13 cellular contexts compared by ENCODE assay signal in genomic region chr19:29969891-29970290, GRCh38. TPM values are rescaled to one million over a fixed set of nuclear protein-coding genes. Genes with fewer than 3 reads are reported as not detected.
A peak's percentile ranks its signal among the peaks of the same experiment; 100 is the strongest.
DNase-seq lines count a peak whose midpoint lies in the region; ATAC-seq lines count a peak whose summit lies in the region.
"Had no signal": no experiment of that assay in that cellular context is flagged by ENCODE, and none has a peak within 500 bp of the region (broad histone marks: within the 10 kb centered on the region; RNA-seq: fewer than 3 reads in every experiment).

No MANE protein-coding gene starts in this region.

- intact Hi-C loops in activated CD4-positive, alpha-beta T cell treated with anti-CD3 and anti-CD28 coated beads for 36 hours (cut with DNase I, micrococcal nuclease) = loop anchor here in 1 of 2 experiments (5.0 kb wide), 1 partner anchor 32 kb away; no protein-coding TSS in a partner anchor
- intact Hi-C loops in CD4-positive, alpha-beta memory T cell (cut with micrococcal nuclease) = no loop called here

- H3K27ac ChIP-seq in CD4-positive, alpha-beta memory T cell (ENCODE audit: low read depth, low read length) = no peak overlapping the region
- H3K27ac ChIP-seq: BLaER1 had no signal

- DNase-seq in activated CD4-positive, alpha-beta T cell treated with anti-CD3 and anti-CD28 coated beads for 36 hours = no peak
- DNase-seq in activated CD4-positive, alpha-beta T cell treated with anti-CD3 and anti-CD28 coated beads, Interleukin-2, amount 10 ng/mL, durations not matched to agents 7 days and 5 days = no peak
- no peak for DNase-seq in CD4-positive, alpha-beta memory T cell
- DNase-seq in T-cell = no peak
- DNase-seq in naive thymus-derived CD8-positive, alpha-beta T cell = no peak
- DNase-seq in stimulated activated CD8-positive, alpha-beta memory T cell treated with anti-CD3 and anti-CD28 coated beads, Interleukin-4, amount 100 ng/mL, for 48 hours = no peak
- no peak for DNase-seq in NCI-H345 (lab: John Stamatoyannopoulos, UW)
- DNase-seq: 8988T, AML-193, DMS79, HCEC 1CT had no signal

- no peaks in the 10 kb centered on the region for H3K36me3 ChIP-seq in CD4-positive, alpha-beta memory T cell (ENCODE audit: insufficient read depth, low read length)

- ATAC-seq in activated CD4-positive, alpha-beta T cell treated with anti-CD3 and anti-CD28 coated beads for 36 hours = no peak
- no peak for ATAC-seq in T-cell (replicated peaks in 1 of 4)
- ATAC-seq in naive thymus-derived CD8-positive, alpha-beta T cell = no peak
- ATAC-seq: GM12878 had no signal

- H3K27ac Mint-ChIP-seq in activated CD4-positive, alpha-beta T cell treated with anti-CD3 and anti-CD28 coated beads for 36 hours = peak overlapping the region; percentile 3
- H3K27ac Mint-ChIP-seq in activated CD4-positive, alpha-beta T cell treated with anti-CD3 and anti-CD28 coated beads, Interleukin-2, amount 10 ng/mL, durations not matched to agents 7 days and 5 days = no peak overlapping the region
- H3K27ac Mint-ChIP-seq in CD4-positive, alpha-beta memory T cell = peak overlapping the region in 1 of 7 donors; percentile 7
- H3K27ac Mint-ChIP-seq in T-cell = no peak overlapping the region
- peak overlapping the region in 2 of 10 donors; percentile 3 to 74 for H3K27ac Mint-ChIP-seq in naive thymus-derived CD8-positive, alpha-beta T cell

- H3K9me3 ChIP-seq in CD4-positive, alpha-beta memory T cell (ENCODE audit: control insufficient read depth in 1 of 2, low read length in 2 of 2) = no peaks in the 10 kb centered on the region

- no peaks in the 10 kb centered on the region for H3K27me3 Mint-ChIP-seq in activated CD4-positive, alpha-beta T cell treated with anti-CD3 and anti-CD28 coated beads for 36 hours
- H3K27me3 Mint-ChIP-seq in activated CD4-positive, alpha-beta T cell treated with anti-CD3 and anti-CD28 coated beads, Interleukin-2, amount 10 ng/mL, durations not matched to agents 7 days and 5 days = no peaks in the 10 kb centered on the region
- H3K27me3 Mint-ChIP-seq in CD4-positive, alpha-beta memory T cell = no peaks in the 10 kb centered on the region
- H3K27me3 Mint-ChIP-seq in T-cell = no peaks in the 10 kb centered on the region
- H3K27me3 Mint-ChIP-seq in naive thymus-derived CD8-positive, alpha-beta T cell = no peaks in the 10 kb centered on the region

- POLR2A ChIA-PET in activated CD4-positive, alpha-beta T cell treated with anti-CD3 and anti-CD28 coated beads for 36 hours (lab: Charles Lee) = no interaction called here
- POLR2A ChIA-PET in activated CD4-positive, alpha-beta T cell treated with anti-CD3 and anti-CD28 coated beads, Interleukin-2, amount 10 ng/mL, durations not matched to agents 7 days and 5 days (lab: Charles Lee) = no interaction called here
- POLR2A ChIA-PET in CD4-positive, alpha-beta memory T cell (lab: Charles Lee; ENCODE audit: partially characterized antibody) = no interaction called here
- POLR2A ChIA-PET in T-cell (lab: Charles Lee) = no interaction called here
- POLR2A ChIA-PET in naive thymus-derived CD8-positive, alpha-beta T cell (lab: Charles Lee) = no interaction called here

- H3K27me3 ChIP-seq in CD4-positive, alpha-beta memory T cell (ENCODE audit: insufficient read depth, low read length) = no peaks in the 10 kb centered on the region
- H3K27me3 ChIP-seq: BLaER1 had no signal

- peaks cover 3% of the 10 kb centered on the region for H3K36me3 Mint-ChIP-seq in activated CD4-positive, alpha-beta T cell treated with anti-CD3 and anti-CD28 coated beads for 36 hours (ENCODE audit: low read depth)
- peaks cover 3% of the 10 kb centered on the region for H3K36me3 Mint-ChIP-seq in activated CD4-positive, alpha-beta T cell treated with anti-CD3 and anti-CD28 coated beads, Interleukin-2, amount 10 ng/mL, durations not matched to agents 7 days and 5 days (ENCODE audit: low read depth)
- H3K36me3 Mint-ChIP-seq in CD4-positive, alpha-beta memory T cell = no peaks in the 10 kb centered on the region
- peaks cover 2% of the 10 kb centered on the region for H3K36me3 Mint-ChIP-seq in T-cell
- peaks cover 0 to 2% (median 0%) of the 10 kb centered on the region in 3 donors for H3K36me3 Mint-ChIP-seq in naive thymus-derived CD8-positive, alpha-beta T cell

- no peak overlapping the region for H3K4me3 ChIP-seq in CD4-positive, alpha-beta memory T cell (ENCODE audit: low read length in 2 of 2)
- H3K4me3 ChIP-seq: BLaER1, GM12878 had no signal

- H3K4me1 Mint-ChIP-seq in activated CD4-positive, alpha-beta T cell treated with anti-CD3 and anti-CD28 coated beads for 36 hours = peaks cover 69% of the 10 kb centered on the region
- H3K4me1 Mint-ChIP-seq in activated CD4-positive, alpha-beta T cell treated with anti-CD3 and anti-CD28 coated beads, Interleukin-2, amount 10 ng/mL, durations not matched to agents 7 days and 5 days = peaks cover 26% of the 10 kb centered on the region
- peaks cover 61 to 77% (median 68%) of the 10 kb centered on the region in 4 donors for H3K4me1 Mint-ChIP-seq in CD4-positive, alpha-beta memory T cell
- peaks cover 82 to 85% (median 85%) of the 10 kb centered on the region in 3 donors for H3K4me1 Mint-ChIP-seq in T-cell
- H3K4me1 Mint-ChIP-seq in naive thymus-derived CD8-positive, alpha-beta T cell = peaks cover 22 to 87% (median 74%) of the 10 kb centered on the region in 4 donors

- CTCF ChIA-PET in activated CD4-positive, alpha-beta T cell treated with anti-CD3 and anti-CD28 coated beads for 36 hours (lab: Charles Lee) = no interaction called here
- CTCF ChIA-PET in activated CD4-positive, alpha-beta T cell treated with anti-CD3 and anti-CD28 coated beads, Interleukin-2, amount 10 ng/mL, durations not matched to agents 7 days and 5 days (lab: Charles Lee) = no interaction called here
- CTCF ChIA-PET in CD4-positive, alpha-beta memory T cell (lab: Charles Lee; ENCODE audit: partially characterized antibody) = no interaction called here
- CTCF ChIA-PET in T-cell (lab: Charles Lee) = no interaction called here

- H3K4me1 ChIP-seq in CD4-positive, alpha-beta memory T cell (ENCODE audit: insufficient read depth, low read length) = peaks cover 85% of the 10 kb centered on the region

- H3K4me3 Mint-ChIP-seq in activated CD4-positive, alpha-beta T cell treated with anti-CD3 and anti-CD28 coated beads for 36 hours = no peak overlapping the region
- H3K4me3 Mint-ChIP-seq in activated CD4-positive, alpha-beta T cell treated with anti-CD3 and anti-CD28 coated beads, Interleukin-2, amount 10 ng/mL, durations not matched to agents 7 days and 5 days = no peak overlapping the region
- H3K4me3 Mint-ChIP-seq in CD4-positive, alpha-beta memory T cell = peak overlapping the region in 5 of 8 donors; percentile 36 to 70 (median 64)
- H3K4me3 Mint-ChIP-seq in T-cell = peak overlapping the region in 2 of 3 donors; percentile 5 to 25
- H3K4me3 Mint-ChIP-seq in naive thymus-derived CD8-positive, alpha-beta T cell = peak overlapping the region in 7 of 10 donors; percentile 1 to 59 (median 31)

- peaks cover 2% of the 10 kb centered on the region for H3K9me3 Mint-ChIP-seq in activated CD4-positive, alpha-beta T cell treated with anti-CD3 and anti-CD28 coated beads for 36 hours (ENCODE audit: low read depth)
- H3K9me3 Mint-ChIP-seq in activated CD4-positive, alpha-beta T cell treated with anti-CD3 and anti-CD28 coated beads, Interleukin-2, amount 10 ng/mL, durations not matched to agents 7 days and 5 days = no peaks in the 10 kb centered on the region
- H3K9me3 Mint-ChIP-seq in CD4-positive, alpha-beta memory T cell = peaks cover 0 to 2% (median 0%) of the 10 kb centered on the region in 8 donors
- peaks cover 0 to 2% (median 0%) of the 10 kb centered on the region in 3 donors for H3K9me3 Mint-ChIP-seq in T-cell
- H3K9me3 Mint-ChIP-seq in naive thymus-derived CD8-positive, alpha-beta T cell = no peaks in the 10 kb centered on the region

RNA-seq across cellular contexts. Expression of gene URI1, which starts 27.9 kb away (rescaled TPM):
- total RNA-seq in activated CD4-positive, alpha-beta T cell treated with anti-CD3 and anti-CD28 coated beads for 36 hours = 10 to 100 TPM; 61.3 to 69.7 TPM
- 10 to 100 TPM; 54.8 to 54.9 TPM for total RNA-seq in activated CD4-positive, alpha-beta T cell treated with anti-CD3 and anti-CD28 coated beads, Interleukin-2, amount 10 ng/mL, durations not matched to agents 7 days and 5 days
- 10 to 100 TPM; 91.7 to 95.0 TPM for total RNA-seq in CD4-positive, alpha-beta memory T cell
- polyA plus RNA-seq in CD4-positive, alpha-beta memory T cell = 10 to 100 TPM; 16.6 to 37.7 TPM
- total RNA-seq in T-cell = 10 to 100 TPM; 69.0 to 84.8 (median 75.7) TPM
- total RNA-seq in naive thymus-derived CD8-positive, alpha-beta T cell = 10 to 100 TPM; 89.0 to 98.4 TPM
- 10 to 100 TPM; 17.3 to 41.7 (median 37.7) TPM for polyA plus RNA-seq in naive thymus-derived CD8-positive, alpha-beta T cell

Comparison
In these comparisons a context has a peak if more than half of its experiments do, and no peak if none do; other contexts are left out.
1. H3K4me3 Mint-ChIP-seq: peak in CD4-positive, alpha-beta memory T cell (5 of 8), T-cell (2 of 3) and naive thymus-derived CD8-positive, alpha-beta T cell (7 of 10); none in activated CD4-positive, alpha-beta T cell treated with anti-CD3 and anti-CD28 coated beads for 36 hours (single experiment) and activated CD4-positive, alpha-beta T cell treated with anti-CD3 and anti-CD28 coated beads, Interleukin-2, amount 10 ng/mL, durations not matched to agents 7 days and 5 days (single experiment).